18 cellular contexts compared by ENCODE assay signal in the genomic region with DNA sequence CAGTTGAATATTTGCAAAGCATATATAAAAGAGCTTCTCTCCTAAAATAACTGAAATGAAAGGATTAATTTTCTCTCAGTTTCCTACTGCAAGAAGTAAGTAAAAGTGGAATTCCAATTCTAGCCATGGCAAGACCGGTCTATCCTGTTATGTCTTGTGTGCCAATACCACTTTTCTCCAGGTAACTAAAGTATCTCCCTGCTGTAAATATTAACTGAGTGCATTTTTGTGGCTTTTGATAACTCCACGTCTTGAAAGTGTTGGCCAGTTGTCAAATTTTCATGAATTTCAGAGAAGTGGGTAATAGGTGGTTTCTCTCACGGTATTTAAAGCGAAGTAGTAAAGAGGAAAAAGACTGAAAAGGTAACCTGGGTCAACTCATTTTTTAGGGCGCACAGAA.
DNase-seq lines count a peak whose midpoint lies in the region; ATAC-seq and TF ChIP-seq lines count a peak whose summit lies in the region.
"Had no signal": no experiment of that assay in that cellular context is flagged by ENCODE, and none has a peak within 500 bp of the region (broad histone marks: within the 10 kb centered on the region; RNA-seq: fewer than 3 reads in every experiment).

No MANE protein-coding gene starts in this region.

- H4K20me1 ChIP-seq in osteoblast (ENCODE audit: insufficient read depth, low read length): no peaks in the 10 kb centered on the region

- TF ChIP-seq CTCF in left ventricle myocardium inferior (IDR thresholded peaks at IDR 0.05; ENCODE audit: borderline replicate concordance): no peak
- TF ChIP-seq CTCF in right atrium auricular region (IDR thresholded peaks at IDR 0.05): no peak
- TF ChIP-seq CTCF in breast epithelium (IDR thresholded peaks at IDR 0.05): no peak
- no peak for TF ChIP-seq CTCF in osteoblast (IDR thresholded peaks at IDR 0.05; ENCODE audit: extremely low read depth, low read depth, low read length)

- no peak overlapping the region for H3K9ac ChIP-seq in mesenchymal stem cell (ENCODE audit: low read length)

- ATAC-seq in HG03108 (IDR thresholded peaks at IDR 0.05; ENCODE audit: unreplicated experiment): no peak
- ATAC-seq: activated CD4-positive, alpha-beta T cell treated with anti-CD3 and anti-CD28 coated beads for 36 hours; left ventricle myocardium superior; natural killer cell treated with Interleukin-12 subunit alpha and Interleukin-12 subunit beta and Interleukin-15 and Interleukin-18, amount 100 ng/mL, for 72 hours had no signal

- no peak overlapping the region for H2BK120ac ChIP-seq in mesenchymal stem cell (ENCODE audit: low read depth, low read length)

- H3K4me1 ChIP-seq in left ventricle myocardium inferior (peaks cover 82% of the 10 kb centered on the region), right atrium auricular region (peaks cover 0 to 50% of the 10 kb centered on the region in 2 donors), breast epithelium (peaks cover 0 to 21% of the 10 kb centered on the region in 2 donors), mesenchymal stem cell (ENCODE audit: control insufficient read depth, insufficient read depth, low read depth, low read length) (peaks cover 11% of the 10 kb centered on the region), osteoblast (ENCODE audit: insufficient read depth, low read length) (peaks cover 18% of the 10 kb centered on the region)

- no peak overlapping the region for H2AFZ ChIP-seq in mesenchymal stem cell (ENCODE audit: low read depth, low read length)
- H2AFZ ChIP-seq in osteoblast (ENCODE audit: low read length): no peak overlapping the region

- H3K14ac ChIP-seq in mesenchymal stem cell (ENCODE audit: low read length in 2 of 2): no peak overlapping the region

- H3K79me1 ChIP-seq in mesenchymal stem cell (replicated peaks; ENCODE audit: low read length, poor library complexity, severe bottlenecking): peaks cover 29% of the 10 kb centered on the region

- no peak overlapping the region for H2AK5ac ChIP-seq in mesenchymal stem cell (ENCODE audit: low read length, severe bottlenecking)

- H3K9me3 ChIP-seq in left ventricle myocardium inferior (replicated peaks) (no peaks in the 10 kb centered on the region), right atrium auricular region (no peaks in the 10 kb centered on the region), breast epithelium (no peaks in the 10 kb centered on the region), mesenchymal stem cell (ENCODE audit: control insufficient read depth, low read length) (no peaks in the 10 kb centered on the region), osteoblast (ENCODE audit: low read depth, low read length) (no peaks in the 10 kb centered on the region)
- H3K9me3 ChIP-seq: tibial artery had no signal

- H2BK12ac ChIP-seq in mesenchymal stem cell (ENCODE audit: low read length in 2 of 2): no peak overlapping the region

- no peak overlapping the region for H2BK5ac ChIP-seq in mesenchymal stem cell (ENCODE audit: low read depth, low read length, poor library complexity, severe bottlenecking)

- H3K18ac ChIP-seq in mesenchymal stem cell (ENCODE audit: low read depth in 1 of 2, low read length in 2 of 2): no peak overlapping the region

- TF ChIP-seq POLR2A in breast epithelium (IDR thresholded peaks at IDR 0.05): no peak

- H3K27ac ChIP-seq in left ventricle myocardium inferior (replicated peaks) (peak overlapping the region; percentile 55), right atrium auricular region (peak overlapping the region in 1 of 2 donors; percentile 74), breast epithelium (peak overlapping the region; percentile 86 to 88), mesenchymal stem cell (ENCODE audit: low read length, poor library complexity, severe bottlenecking) (peak overlapping the region; percentile 58), osteoblast (ENCODE audit: low read depth, low read length) (no peak overlapping the region)
- H3K27ac ChIP-seq: brain microvascular endothelial cell, SK-N-MC, tibial artery had no signal

- no peak overlapping the region for H3K23ac ChIP-seq in mesenchymal stem cell (ENCODE audit: low read length in 2 of 2)

- H3K79me2 ChIP-seq in osteoblast (ENCODE audit: insufficient read depth, low read length): peaks cover 18% of the 10 kb centered on the region

- H2BK15ac ChIP-seq in mesenchymal stem cell (ENCODE audit: low read depth, poor library complexity, severe bottlenecking): no peak overlapping the region

- intact Hi-C loops in left ventricle myocardium inferior (cut with micrococcal nuclease) (no loop called here), breast epithelium (cut with DNase I; ENCODE audit: low total_unique reads) (no loop called here)

- H3K4me3 ChIP-seq in left ventricle myocardium inferior: no peak overlapping the region
- H3K4me3 ChIP-seq in right atrium auricular region: no peak overlapping the region
- no peak overlapping the region for H3K4me3 ChIP-seq in breast epithelium
- no peak overlapping the region for H3K4me3 ChIP-seq in mesenchymal stem cell (ENCODE audit: insufficient read depth in 1 of 2, low read depth in 1 of 2, low read length in 2 of 2)
- H3K4me3 ChIP-seq in osteoblast (ENCODE audit: insufficient read depth, low read length): no peak overlapping the region
- H3K4me3 ChIP-seq: SK-N-MC, tibial artery had no signal

- no peak overlapping the region for H4K91ac ChIP-seq in mesenchymal stem cell (ENCODE audit: low read length)

- no peak for DNase-seq in left ventricle myocardium inferior
- no peak for DNase-seq in right atrium auricular region (ENCODE audit: low spot score)
- DNase-seq in breast epithelium (ENCODE audit: low spot score in 2 of 2): peak in 1 of 2 donors; percentile 49
- DNase-seq in mesenchymal stem cell: no peak
- no peak for DNase-seq in H4 (ENCODE audit: low spot score)
- DNase-seq in stimulated activated CD4-positive, alpha-beta T cell treated with anti-CD3 and anti-CD28 coated beads, Interleukin-4, amount 100 ng/mL, for 1 hour: no peak
- DNase-seq in osteoblast (ENCODE audit: insufficient read length, low spot score, missing footprints): no peak
- DNase-seq: activated CD4-positive, alpha-beta T cell treated with anti-CD3 and anti-CD28 coated beads for 36 hours; activated CD8-positive, alpha-beta memory T cell treated with anti-CD3 and anti-CD28 coated beads, Interleukin-2, amount 50 U/mL, for 48 hours; activated naive CD4-positive, alpha-beta T cell treated with anti-CD3 and anti-CD28 coated beads for 36 hours; brain microvascular endothelial cell; CD8-positive, alpha-beta memory T cell; effector CD8-positive, alpha-beta T cell; left ventricle myocardium superior; tibial artery had no signal

- no peak overlapping the region for H4K8ac ChIP-seq in mesenchymal stem cell (ENCODE audit: low read length)

- no peak overlapping the region for H3K4ac ChIP-seq in mesenchymal stem cell (ENCODE audit: low read depth in 1 of 2, low read length in 2 of 2)

- H3K36me3 ChIP-seq in left ventricle myocardium inferior: no peaks in the 10 kb centered on the region
- H3K36me3 ChIP-seq in right atrium auricular region: no peaks in the 10 kb centered on the region
- no peaks in the 10 kb centered on the region for H3K36me3 ChIP-seq in breast epithelium
- H3K36me3 ChIP-seq in mesenchymal stem cell (ENCODE audit: control insufficient read depth in 1 of 2, insufficient read depth in 2 of 2, low read depth in 1 of 2, low read length in 2 of 2): peaks cover 0 to 5% of the 10 kb centered on the region in 2 experiments
- H3K36me3 ChIP-seq in osteoblast (ENCODE audit: insufficient read depth, low read length): no peaks in the 10 kb centered on the region
- H3K36me3 ChIP-seq: brain microvascular endothelial cell, tibial artery had no signal

- 89% methylated on average over 4 of the region's 5 CpGs for WGBS in mesenchymal stem cell

- H3K27me3 ChIP-seq in left ventricle myocardium inferior (ENCODE audit: low read depth) (no peaks in the 10 kb centered on the region), right atrium auricular region (no peaks in the 10 kb centered on the region), breast epithelium (no peaks in the 10 kb centered on the region), mesenchymal stem cell (ENCODE audit: control insufficient read depth in 1 of 2, insufficient read depth in 1 of 2, low read length in 2 of 2) (no peaks in the 10 kb centered on the region), osteoblast (ENCODE audit: insufficient read depth, low read length) (no peaks in the 10 kb centered on the region)
- H3K27me3 ChIP-seq: brain microvascular endothelial cell, tibial artery had no signal

- H3K4me2 ChIP-seq in mesenchymal stem cell (ENCODE audit: low read length, poor library complexity, severe bottlenecking) (peak overlapping the region; percentile 19), osteoblast (ENCODE audit: insufficient read depth, low read length) (no peak overlapping the region)
